In genomic region chr4:64334964-64335363, GRCh38 we compare ENCODE assay signal across 38 cellular contexts.
"Had no signal": no experiment of that assay in that cellular context is flagged by ENCODE, and none has a peak within 500 bp of the region (broad histone marks: within the 10 kb centered on the region; RNA-seq: fewer than 3 reads in every experiment).

No MANE protein-coding gene starts in this region.

- H3K27me3 Mint-ChIP-seq: activated CD4-positive, alpha-beta memory T cell treated with anti-CD3 and anti-CD28 coated beads, Interleukin-2, amount 10 ng/mL, durations not matched to agents 7 days and 5 days; activated CD4-positive, alpha-beta T cell treated with anti-CD3 and anti-CD28 coated beads for 36 hours; activated CD4-positive, alpha-beta T cell treated with anti-CD3 and anti-CD28 coated beads, Interleukin-2, amount 10 ng/mL, durations not matched to agents 7 days and 5 days; activated CD8-positive, alpha-beta memory T cell treated with anti-CD3 and anti-CD28 coated beads, Interleukin-2, amount 10 ng/mL, durations not matched to agents 7 days and 5 days; activated naive CD8-positive, alpha-beta T cell treated with anti-CD3 and anti-CD28 coated beads for 36 hours; activated T-cell treated with anti-CD3 and anti-CD28 coated beads, Interleukin-2, amount 50 U/mL, for 24 hours; activated T-helper 17 cell treated with anti-CD3 and anti-CD28 coated beads, Interleukin-2, amount 50 U/mL, for 72 hours had no signal

- ATAC-seq: activated CD4-positive, alpha-beta T cell treated with anti-CD3 and anti-CD28 coated beads for 36 hours; activated CD4-positive, CD25-positive, alpha-beta regulatory T cell treated with anti-CD3 and anti-CD28 coated beads, Interleukin-2, amount 50 U/mL, for 24 hours; activated CD8-positive, alpha-beta memory T cell treated with anti-CD3 and anti-CD28 coated beads, Interleukin-2, amount 10 ng/mL, durations not matched to agents 7 days and 5 days; activated CD8-positive, alpha-beta T cell treated with anti-CD3 and anti-CD28 coated beads, Interleukin-2, amount 10 ng/mL, durations not matched to agents 7 days and 5 days; activated naive CD4-positive, alpha-beta T cell treated with anti-CD3 and anti-CD28 coated beads, Interleukin-2, amount 50 U/mL, for 72 hours; activated T-helper 17 cell treated with anti-CD3 and anti-CD28 coated beads, Interleukin-2, amount 50 U/mL, for 72 hours; body of pancreas; WTC11 had no signal

- H3K9me3 ChIP-seq: adrenal gland, body of pancreas, breast epithelium had no signal

- H3K4me3 Mint-ChIP-seq: activated CD4-positive, alpha-beta memory T cell treated with anti-CD3 and anti-CD28 coated beads, Interleukin-2, amount 10 ng/mL, durations not matched to agents 7 days and 5 days; activated CD4-positive, alpha-beta T cell treated with anti-CD3 and anti-CD28 coated beads for 36 hours; activated CD4-positive, alpha-beta T cell treated with anti-CD3 and anti-CD28 coated beads, Interleukin-2, amount 10 ng/mL, durations not matched to agents 7 days and 5 days; activated CD8-positive, alpha-beta memory T cell treated with anti-CD3 and anti-CD28 coated beads, Interleukin-2, amount 10 ng/mL, durations not matched to agents 7 days and 5 days; activated CD8-positive, alpha-beta T cell treated with anti-CD3 and anti-CD28 coated beads, Interleukin-2, amount 10 ng/mL, durations not matched to agents 7 days and 5 days; activated naive CD4-positive, alpha-beta T cell treated with anti-CD3 and anti-CD28 coated beads for 36 hours; activated naive CD8-positive, alpha-beta T cell treated with anti-CD3 and anti-CD28 coated beads for 36 hours; activated T-cell treated with anti-CD3 and anti-CD28 coated beads, Interleukin-2, amount 50 U/mL, for 24 hours; activated T-helper 1 cell treated with anti-CD3 and anti-CD28 coated beads, Interleukin-12 subunit alpha, Interleukin-12 subunit beta, Interleukin-2, Interleukin-4 antibody, amounts not matched to agents 30 ng/mL and 10 ng/mL and 1 ng/mL, durations not matched to agents 14 hours and 24 hours and 36 hours; activated T-helper 17 cell treated with anti-CD3 and anti-CD28 coated beads, Interleukin-2, amount 50 U/mL, for 72 hours; T-helper 1 cell treated with Interleukin-12 subunit alpha and Interleukin-12 subunit beta and Interleukin-4 antibody, amounts not matched to agents 30 μg/mL and 1 μg/mL, for 36 hours; T-helper 2 cell treated with Interferon-gamma antibody and Interleukin-4, amounts not matched to agents 5 μg/mL and 100 μg/mL, for 36 hours; WTC11 had no signal

- H3K27me3 ChIP-seq: adrenal gland, body of pancreas, brain microvascular endothelial cell, breast epithelium had no signal

- H3K27ac Mint-ChIP-seq: activated CD4-positive, alpha-beta memory T cell treated with anti-CD3 and anti-CD28 coated beads, Interleukin-2, amount 10 ng/mL, durations not matched to agents 7 days and 5 days; activated CD4-positive, alpha-beta T cell treated with anti-CD3 and anti-CD28 coated beads for 36 hours; activated CD4-positive, alpha-beta T cell treated with anti-CD3 and anti-CD28 coated beads, Interleukin-2, amount 10 ng/mL, durations not matched to agents 7 days and 5 days; activated CD8-positive, alpha-beta memory T cell treated with anti-CD3 and anti-CD28 coated beads, Interleukin-2, amount 10 ng/mL, durations not matched to agents 7 days and 5 days; activated CD8-positive, alpha-beta T cell treated with anti-CD3 and anti-CD28 coated beads, Interleukin-2, amount 10 ng/mL, durations not matched to agents 7 days and 5 days; activated naive CD4-positive, alpha-beta T cell treated with anti-CD3 and anti-CD28 coated beads for 36 hours; activated naive CD4-positive, alpha-beta T cell treated with anti-CD3 and anti-CD28 coated beads, Interleukin-2, amount 50 U/mL, for 72 hours; activated naive CD8-positive, alpha-beta T cell treated with anti-CD3 and anti-CD28 coated beads for 36 hours; activated T-cell treated with anti-CD3 and anti-CD28 coated beads, Interleukin-2, amount 50 U/mL, for 24 hours; activated T-helper 1 cell treated with anti-CD3 and anti-CD28 coated beads, Interleukin-12 subunit alpha, Interleukin-12 subunit beta, Interleukin-2, Interleukin-4 antibody, amounts not matched to agents 30 ng/mL and 10 ng/mL and 1 ng/mL, durations not matched to agents 14 hours and 24 hours and 36 hours; activated T-helper 17 cell treated with anti-CD3 and anti-CD28 coated beads, Interleukin-2, amount 50 U/mL, for 72 hours; T-helper 1 cell treated with Interleukin-12 subunit alpha and Interleukin-12 subunit beta and Interleukin-4 antibody, amounts not matched to agents 30 μg/mL and 1 μg/mL, for 36 hours; T-helper 2 cell treated with Interferon-gamma antibody and Interleukin-4, amounts not matched to agents 5 μg/mL and 100 μg/mL, for 36 hours; WTC11 had no signal

- H3K4me3 ChIP-seq: adrenal gland, body of pancreas, breast epithelium had no signal

- H3K36me3 ChIP-seq: adrenal gland, brain microvascular endothelial cell, breast epithelium, WERI-Rb-1 had no signal

- H3K36me3 Mint-ChIP-seq: activated CD8-positive, alpha-beta memory T cell treated with anti-CD3 and anti-CD28 coated beads, Interleukin-2, amount 10 ng/mL, durations not matched to agents 7 days and 5 days; activated naive CD4-positive, alpha-beta T cell treated with anti-CD3 and anti-CD28 coated beads, Interleukin-2, amount 50 U/mL, for 72 hours; activated naive CD8-positive, alpha-beta T cell treated with anti-CD3 and anti-CD28 coated beads for 36 hours; WTC11 had no signal

- H3K27ac ChIP-seq: adrenal gland, body of pancreas, brain microvascular endothelial cell, breast epithelium, WERI-Rb-1 had no signal

- H3K4me1 ChIP-seq: adrenal gland, body of pancreas, breast epithelium had no signal

- H3K4me1 Mint-ChIP-seq: activated CD4-positive, alpha-beta memory T cell treated with anti-CD3 and anti-CD28 coated beads, Interleukin-2, amount 10 ng/mL, durations not matched to agents 7 days and 5 days; activated CD4-positive, alpha-beta T cell treated with anti-CD3 and anti-CD28 coated beads for 36 hours; activated CD4-positive, alpha-beta T cell treated with anti-CD3 and anti-CD28 coated beads, Interleukin-2, amount 10 ng/mL, durations not matched to agents 7 days and 5 days; activated CD8-positive, alpha-beta memory T cell treated with anti-CD3 and anti-CD28 coated beads, Interleukin-2, amount 10 ng/mL, durations not matched to agents 7 days and 5 days; activated naive CD8-positive, alpha-beta T cell treated with anti-CD3 and anti-CD28 coated beads for 36 hours; activated T-helper 17 cell treated with anti-CD3 and anti-CD28 coated beads, Interleukin-2, amount 50 U/mL, for 72 hours; WTC11 had no signal

- DNase-seq: activated CD4-positive, alpha-beta memory T cell treated with anti-CD3 and anti-CD28 coated beads, Interleukin-2, amount 10 ng/mL, durations not matched to agents 7 days and 5 days; activated CD4-positive, alpha-beta T cell treated with anti-CD3 and anti-CD28 coated beads for 1 hour; activated CD4-positive, alpha-beta T cell treated with anti-CD3 and anti-CD28 coated beads for 36 hours; activated CD4-positive, alpha-beta T cell treated with anti-CD3 and anti-CD28 coated beads for 48 hours; activated CD4-positive, alpha-beta T cell treated with anti-CD3 and anti-CD28 coated beads, Interleukin-2, amount 10 ng/mL, durations not matched to agents 7 days and 5 days; activated CD4-positive, alpha-beta T cell treated with anti-CD3 and anti-CD28 coated beads, Interleukin-2, amount 50 U/mL, for 48 hours; activated CD4-positive, CD25-positive, alpha-beta regulatory T cell; activated CD8-positive, alpha-beta memory T cell treated with anti-CD3 and anti-CD28 coated beads for 24 hours; activated CD8-positive, alpha-beta memory T cell treated with anti-CD3 and anti-CD28 coated beads, Interleukin-2, amount 10 ng/mL, durations not matched to agents 7 days and 5 days; activated CD8-positive, alpha-beta memory T cell treated with anti-CD3 and anti-CD28 coated beads, Interleukin-2, amount 50 U/mL, for 48 hours; activated CD8-positive, alpha-beta T cell treated with anti-CD3 and anti-CD28 coated beads, Interleukin-2, amount 10 ng/mL, durations not matched to agents 7 days and 5 days; activated effector memory CD4-positive, alpha-beta T cell treated with anti-CD3 and anti-CD28 coated beads, Interleukin-2, amount 50 U/mL, for 16 hours; activated gamma-delta T cell treated with Interleukin-2 at 50 U/mL for 16 hours; activated naive CD4-positive, alpha-beta T cell; activated naive CD4-positive, alpha-beta T cell treated with anti-CD3 and anti-CD28 coated beads for 36 hours; activated naive CD4-positive, alpha-beta T cell treated with anti-CD3 and anti-CD28 coated beads, Interleukin-2, amount 50 U/mL, for 16 hours; activated naive CD8-positive, alpha-beta T cell treated with anti-CD3 and anti-CD28 coated beads for 36 hours; activated T-cell treated with anti-CD3 and anti-CD28 coated beads, Interleukin-2, amount 50 U/mL, for 24 hours; activated T-cell treated with anti-CD3 and anti-CD28 coated beads, Interleukin-2, amount 50 U/mL, for 48 hours; adrenal gland; amniotic stem cell; aorta; body of pancreas; brain microvascular endothelial cell; central memory CD4-positive, alpha-beta T cell; SW 1271; T-helper 1 cell; T-helper 2 cell; T-helper 9 cell; WERI-Rb-1 had no signal
